In genomic region chr2:174445248-174445647, GRCh38 we compare ENCODE assay signal across 16 cellular contexts.
"Had no signal": no experiment of that assay in that cellular context is flagged by ENCODE, and none has a peak within 500 bp of the region (broad histone marks: within the 10 kb centered on the region; RNA-seq: fewer than 3 reads in every experiment).

No MANE protein-coding gene starts in this region.

- H3K9me3 Mint-ChIP-seq: activated T-cell treated with anti-CD3 and anti-CD28 coated beads, Interleukin-2, amount 50 U/mL, for 24 hours; effector memory CD8-positive, alpha-beta T cell; stimulated activated effector memory CD8-positive, alpha-beta T cell treated with anti-CD3 and anti-CD28 coated beads, Interleukin-12 subunit alpha, Interleukin-12 subunit beta, amount 100 ng/mL, for 72 hours had no signal

- H3K27me3 ChIP-seq: transverse colon had no signal

- H3K4me3 ChIP-seq: smooth muscle cell, transverse colon had no signal

- H3K27me3 Mint-ChIP-seq: activated naive CD8-positive, alpha-beta T cell; activated T-cell treated with anti-CD3 and anti-CD28 coated beads, Interleukin-2, amount 50 U/mL, for 24 hours; effector memory CD8-positive, alpha-beta T cell; progenitor cell of endocrine pancreas had no signal

- H3K27ac Mint-ChIP-seq: activated naive CD8-positive, alpha-beta T cell; activated T-cell treated with anti-CD3 and anti-CD28 coated beads, Interleukin-2, amount 50 U/mL, for 24 hours; progenitor cell of endocrine pancreas; stimulated activated effector memory CD8-positive, alpha-beta T cell treated with anti-CD3 and anti-CD28 coated beads, Interleukin-12 subunit alpha, Interleukin-12 subunit beta, amount 100 ng/mL, for 72 hours had no signal

- DNase-seq: activated CD4-positive, alpha-beta T cell treated with anti-CD3 and anti-CD28 coated beads, Interleukin-2, amount 50 U/mL, for 4 hours; activated CD4-positive, CD25-positive, alpha-beta regulatory T cell treated with anti-CD3 and anti-CD28 coated beads, Interleukin-2, amount 50 U/mL, for 72 hours; activated effector memory CD4-positive, alpha-beta T cell treated with Interleukin-2 at 50 U/mL for 16 hours; activated T-cell treated with anti-CD3 and anti-CD28 coated beads, Interleukin-2, amount 50 U/mL, for 24 hours; anterior cingulate cortex; cortex of kidney; effector memory CD8-positive, alpha-beta T cell; foreskin melanocyte; nucleus accumbens; right cardiac atrium; T-helper 9 cell; transverse colon had no signal

- ATAC-seq: effector memory CD8-positive, alpha-beta T cell; right cardiac atrium; stimulated activated effector memory CD8-positive, alpha-beta T cell treated with anti-CD3 and anti-CD28 coated beads, Interleukin-12 subunit alpha, Interleukin-12 subunit beta, amount 100 ng/mL, for 72 hours had no signal

- H3K9me3 ChIP-seq: transverse colon had no signal

- H3K4me2 ChIP-seq: smooth muscle cell had no signal

- H3K4me3 Mint-ChIP-seq: activated naive CD8-positive, alpha-beta T cell; activated T-cell treated with anti-CD3 and anti-CD28 coated beads, Interleukin-2, amount 50 U/mL, for 24 hours; effector memory CD8-positive, alpha-beta T cell; stimulated activated effector memory CD8-positive, alpha-beta T cell treated with anti-CD3 and anti-CD28 coated beads, Interleukin-12 subunit alpha, Interleukin-12 subunit beta, amount 100 ng/mL, for 72 hours had no signal

- H3K4me1 ChIP-seq: transverse colon had no signal

- H3K4me1 Mint-ChIP-seq: stimulated activated effector memory CD8-positive, alpha-beta T cell treated with anti-CD3 and anti-CD28 coated beads, Interleukin-12 subunit alpha, Interleukin-12 subunit beta, amount 100 ng/mL, for 72 hours had no signal

- H3K36me3 ChIP-seq: transverse colon had no signal

- H3K27ac ChIP-seq: transverse colon had no signal
